In the genomic region with DNA sequence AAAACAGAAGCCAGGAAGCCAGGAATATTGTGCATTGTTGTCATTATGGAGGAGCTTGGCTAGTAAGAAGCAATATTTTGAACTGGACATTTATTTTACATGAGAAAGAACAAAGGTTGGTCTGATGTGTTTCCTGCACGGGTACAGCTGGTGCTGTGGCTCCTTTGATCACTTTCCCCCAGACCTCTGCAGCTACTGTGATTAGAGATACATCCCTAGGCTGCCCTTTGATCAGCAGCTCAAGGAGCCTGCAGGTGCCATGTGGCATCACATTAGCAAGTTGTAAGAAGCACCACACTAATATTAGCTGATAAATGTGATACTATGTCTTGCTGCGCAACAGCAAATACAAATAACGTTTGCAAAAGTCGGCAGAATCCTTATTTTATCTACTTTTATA, we compare ENCODE assay signal across 9 cellular contexts. TPM values are rescaled to one million over a fixed set of nuclear protein-coding genes. Genes with fewer than 3 reads are reported as not detected.
DNase-seq lines count a peak whose midpoint lies in the region; ATAC-seq and TF ChIP-seq lines count a peak whose summit lies in the region.
"Had no signal": no experiment of that assay in that cellular context is flagged by ENCODE, and none has a peak within 500 bp of the region (broad histone marks: within the 10 kb centered on the region; RNA-seq: fewer than 3 reads in every experiment).

No MANE protein-coding gene starts in this region.

- peaks cover 45% of the 10 kb centered on the region for H3K4me1 Mint-ChIP-seq in MCF 10A (ENCODE audit: insufficient read depth, unreplicated experiment)
- peaks cover 13 to 20% of the 10 kb centered on the region in 2 donors for H3K4me1 Mint-ChIP-seq in stimulated activated naive B cell treated with anti-CD40 and anti-IgM and Interleukin-4, amounts not matched to agents 10 μg/mL and 1 μg/mL and 100 μg/mL, for 72 hours

- H2BK15ac ChIP-seq in IMR-90 (ENCODE audit: low read depth, low read length), result peak overlapping the region; percentile 45

- TF ChIP-seq POLR2A in IMR-90 (IDR thresholded peaks at IDR 0.05; ENCODE audit: low read depth, low read length) (no peak), right lobe of liver (IDR thresholded peaks at IDR 0.05) (no peak)

- peak overlapping the region; percentile 23; the same call in 1 of the 2 replicates for H2BK20ac ChIP-seq in IMR-90 (ENCODE audit: low read depth, low read length)

- H3K18ac ChIP-seq in IMR-90 (ENCODE audit: low read depth, low read length), result peak overlapping the region; percentile 52; the same call in 1 of the 2 replicates

- H3K79me1 ChIP-seq in IMR-90 (ENCODE audit: low read depth in 1 of 2, low read length in 2 of 2), result peaks cover 21 to 48% of the 10 kb centered on the region in 2 experiments; a peak in 3 of 4 replicates

- intact Hi-C loops in IMR-90 (cut with micrococcal nuclease) (loop anchor here (2.0 to 10.0 kb wide), 4 partner anchors 190 to 1014 kb away; partner anchors contain the start of gene CTSO), MCF 10A (cut with micrococcal nuclease) (loop anchor here (2.0 to 5.0 kb wide), 3 partner anchors 80 to 292 kb away; no protein-coding TSS in a partner anchor), right lobe of liver (cut with DNase I) (no loop called here)

- H2AK5ac ChIP-seq in IMR-90 (ENCODE audit: low read depth, low read length), result peak overlapping the region; percentile 66; the same call in 1 of the 2 replicates

- peak overlapping the region; percentile 96 for H3K27ac Mint-ChIP-seq in MCF 10A (ENCODE audit: low read depth, unreplicated experiment)
- no peak overlapping the region for H3K27ac Mint-ChIP-seq in stimulated activated naive B cell treated with anti-CD40 and anti-IgM and Interleukin-4, amounts not matched to agents 10 μg/mL and 1 μg/mL and 100 μg/mL, for 72 hours

- H3K27me3 ChIP-seq in IMR-90 (ENCODE audit: control insufficient read depth, insufficient read depth, low read length), result no peaks in the 10 kb centered on the region
- no peaks in the 10 kb centered on the region for H3K27me3 ChIP-seq in right lobe of liver
- no peaks in the 10 kb centered on the region for H3K27me3 ChIP-seq in stomach smooth muscle (ENCODE audit: control insufficient read depth in 1 of 2, insufficient read depth in 2 of 2, low read length in 2 of 2)

- H4K5ac ChIP-seq in IMR-90 (ENCODE audit: low read depth, low read length), result peak overlapping the region; percentile 25

- H3K14ac ChIP-seq in IMR-90 (replicated peaks; ENCODE audit: low read depth, low read length), result peak overlapping the region; percentile 35

- H3K4me2 ChIP-seq in IMR-90 (ENCODE audit: low read depth, low read length), result peak overlapping the region; percentile 60

- peak overlapping the region; percentile 95 for H3K9ac ChIP-seq in IMR-90 (ENCODE audit: low read depth, low read length)
- peak overlapping the region; percentile 12 to 37 for H3K9ac ChIP-seq in stomach smooth muscle (ENCODE audit: low read length in 2 of 2)

- peak overlapping the region; percentile 64 for H2BK120ac ChIP-seq in IMR-90 (ENCODE audit: low read depth, low read length)

- H3K36me3 ChIP-seq in IMR-90 (ENCODE audit: control insufficient read depth, insufficient read depth, low read length), result no peaks in the 10 kb centered on the region
- no peaks in the 10 kb centered on the region for H3K36me3 ChIP-seq in right lobe of liver
- no peaks in the 10 kb centered on the region for H3K36me3 ChIP-seq in stomach smooth muscle (ENCODE audit: control insufficient read depth in 2 of 2, insufficient read depth in 2 of 2, low read length in 2 of 2)

- DNase-seq in IMR-90 (no peak), MCF 10A (ENCODE audit: unreplicated experiment) (no peak), right lobe of liver (no peak), NCI-H526 (lab: John Stamatoyannopoulos, UW) (no peak)
- DNase-seq in stimulated activated naive B cell treated with anti-CD40 and anti-IgM and Interleukin-4, amounts not matched to agents 10 μg/mL and 1 μg/mL and 100 μg/mL, for 72 hours, result no peak
- DNase-seq: activated naive CD4-positive, alpha-beta T cell treated with Interleukin-2 at 50 U/mL for 16 hours had no signal

- POLR2A ChIA-PET in IMR-90 (lab: Charles Lee; ENCODE audit: unreplicated experiment), result interaction anchor here (0.7 to 1.4 kb wide), 2 partner anchors 23 to 493 kb away, joined by 3 to 5 read pairs; no protein-coding TSS in a partner anchor
- POLR2A ChIA-PET in MCF 10A (lab: Yijun Ruan, JAX), result interaction anchor here (0.9 to 7.1 kb wide), 18 partner anchors 13 to 494 kb away, joined by 3 to 89 read pairs (median 8); no protein-coding TSS in a partner anchor

- H2AFZ ChIP-seq in IMR-90 (replicated peaks; ENCODE audit: low read length, poor library complexity), result no peak overlapping the region

- no peak overlapping the region for H2AK9ac ChIP-seq in IMR-90 (replicated peaks; ENCODE audit: low read depth, low read length, poor library complexity)

- peak overlapping the region; percentile 56; the same call in 1 of the 2 replicates for H3K56ac ChIP-seq in IMR-90 (ENCODE audit: extremely low read depth, insufficient read depth, low read length)

- peak overlapping the region; percentile 63 for H2BK5ac ChIP-seq in IMR-90 (ENCODE audit: low read depth, low read length, poor library complexity, severe bottlenecking)

- 0 out of 2 replicates have a peak, but pooled peaks cover 3% of the 10 kb centered on the region for H3K9me1 ChIP-seq in IMR-90 (ENCODE audit: insufficient read depth, low read length)

- BruUV-seq in IMR-90 (replicated peaks; lab: Mats Ljungman, UMichigan) (no TSS peak), MCF 10A (replicated peaks; lab: Mats Ljungman, UMichigan) (TSS peak; percentile 75)

- dilution Hi-C loops in IMR-90 (cut with HindIII; ENCODE audit: low sequenced_read_pairs, unreplicated experiment), result no loop called here

- peak overlapping the region; percentile 73 for H4K91ac ChIP-seq in IMR-90 (ENCODE audit: insufficient read depth, low read depth, low read length)

- peaks cover 5% of the 10 kb centered on the region for H3K36me3 Mint-ChIP-seq in MCF 10A (ENCODE audit: insufficient read depth, unreplicated experiment)
- no peaks in the 10 kb centered on the region for H3K36me3 Mint-ChIP-seq in stimulated activated naive B cell treated with anti-CD40 and anti-IgM and Interleukin-4, amounts not matched to agents 10 μg/mL and 1 μg/mL and 100 μg/mL, for 72 hours

- peaks cover 9% of the 10 kb centered on the region for H3K4me1 ChIP-seq in IMR-90 (ENCODE audit: control insufficient read depth, insufficient read depth, low read length)
- H3K4me1 ChIP-seq in right lobe of liver, result peaks cover 0 to 38% (median 10%) of the 10 kb centered on the region in 4 donors
- peaks cover 22% of the 10 kb centered on the region for H3K4me1 ChIP-seq in stomach smooth muscle (ENCODE audit: control insufficient read depth, insufficient read depth, low read length)

- peak overlapping the region; percentile 9 for H3K23ac ChIP-seq in IMR-90 (ENCODE audit: low read depth, low read length)

- H3K27me3 Mint-ChIP-seq in MCF 10A (ENCODE audit: insufficient read depth, unreplicated experiment), result no peaks in the 10 kb centered on the region
- H3K27me3 Mint-ChIP-seq in stimulated activated naive B cell treated with anti-CD40 and anti-IgM and Interleukin-4, amounts not matched to agents 10 μg/mL and 1 μg/mL and 100 μg/mL, for 72 hours, result peaks cover 39 to 45% of the 10 kb centered on the region in 2 donors

- WGBS in IMR-90 (ENCODE audit: extremely low coverage in 2 of 2, insufficient read length in 1 of 2), 2 experiments, result no CpG with 5 or more reads among the region's 4 CpGs
- WGBS in right lobe of liver (ENCODE audit: insufficient coverage, low coverage, low lambda C conversion rate, missing lambda C conversion rate), result 20% methylated on average over 4 of the region's 4 CpGs

- in situ Hi-C loops in IMR-90 (cut with MboI; ENCODE audit: low sequenced_read_pairs), result loop anchor here (5.0 to 25.0 kb wide), 4 partner anchors 194 to 1007 kb away; partner anchors contain the start of gene CTSO

- TF ChIP-seq CTCF in IMR-90 (conservative IDR thresholded peaks at IDR 0.05; ENCODE audit: low read depth, low read length) (no peak), MCF 10A (IDR thresholded peaks at IDR 0.05; ENCODE audit: unreplicated experiment) (no peak), right lobe of liver (IDR thresholded peaks at IDR 0.05) (no peak)

- CTCF ChIA-PET in IMR-90 (lab: Yijun Ruan, JAX) (interaction anchor here (0.6 to 3.5 kb wide), 11 partner anchors 10 to 1155 kb away, joined by 3 to 26 read pairs (median 5); no protein-coding TSS in a partner anchor), MCF 10A (lab: Yijun Ruan, JAX) (interaction anchor here (0.6 to 7.2 kb wide), 40 partner anchors 11 to 799 kb away, joined by 3 to 93 read pairs (median 5); no protein-coding TSS in a partner anchor)

- H3K27ac ChIP-seq in IMR-90 (ENCODE audit: insufficient read depth, low read length), result peak overlapping the region; percentile 56; the same call in 1 of the 2 replicates
- no peak overlapping the region for H3K27ac ChIP-seq in right lobe of liver
- peak overlapping the region; percentile 62 for H3K27ac ChIP-seq in stomach smooth muscle (ENCODE audit: low read length)

- no peaks in the 10 kb centered on the region for H3K9me3 ChIP-seq in IMR-90 (ENCODE audit: control insufficient read depth, insufficient read depth, low read length)
- H3K9me3 ChIP-seq in right lobe of liver, result no peaks in the 10 kb centered on the region
- H3K9me3 ChIP-seq in stomach smooth muscle (ENCODE audit: control insufficient read depth in 2 of 2, low read length in 2 of 2), result no peaks in the 10 kb centered on the region

- no peaks in the 10 kb centered on the region for H4K20me1 ChIP-seq in IMR-90 (ENCODE audit: insufficient read depth, low read length)

- no peak for TF ChIP-seq RAD21 in IMR-90 (IDR thresholded peaks at IDR 0.05; ENCODE audit: low read length)

- H3K4me3 ChIP-seq in IMR-90 (ENCODE audit: insufficient read depth, low read depth, low read length) (peak overlapping the region; percentile 61), right lobe of liver (peak overlapping the region in 2 of 3 donors; percentile 63 to 67), stomach smooth muscle (ENCODE audit: low read length in 2 of 2) (peak overlapping the region; percentile 93 to 97)

- H3K9me3 Mint-ChIP-seq in MCF 10A (ENCODE audit: unreplicated experiment), result no peaks in the 10 kb centered on the region
- no peaks in the 10 kb centered on the region for H3K9me3 Mint-ChIP-seq in stimulated activated naive B cell treated with anti-CD40 and anti-IgM and Interleukin-4, amounts not matched to agents 10 μg/mL and 1 μg/mL and 100 μg/mL, for 72 hours

- no peak for ATAC-seq in IMR-90 (ENCODE audit: low read depth)
- ATAC-seq in right lobe of liver, result no peak
- no peak for ATAC-seq in GM19467 (IDR thresholded peaks at IDR 0.05; ENCODE audit: unreplicated experiment)
- no peak for ATAC-seq in stimulated activated naive B cell treated with anti-CD40 and anti-IgM and Interleukin-4, amounts not matched to agents 10 μg/mL and 1 μg/mL and 100 μg/mL, for 72 hours (replicated peaks)
- no peak for ATAC-seq in GM19455 (IDR thresholded peaks at IDR 0.05; ENCODE audit: unreplicated experiment)

- H4K8ac ChIP-seq in IMR-90 (ENCODE audit: low read depth in 2 of 2, low read length in 2 of 2), result peak overlapping the region; percentile 21 to 71; a peak in 3 of 4 replicates

- H3K4me3 Mint-ChIP-seq in MCF 10A (ENCODE audit: unreplicated experiment), result peak overlapping the region; percentile 96
- H3K4me3 Mint-ChIP-seq in stimulated activated naive B cell treated with anti-CD40 and anti-IgM and Interleukin-4, amounts not matched to agents 10 μg/mL and 1 μg/mL and 100 μg/mL, for 72 hours, result no peak overlapping the region

- peak overlapping the region; percentile 59 for H3K4ac ChIP-seq in IMR-90 (ENCODE audit: low read depth, low read length)

RNA-seq across cellular contexts. Expression of gene PDGFC, which starts 2.5 kb away (rescaled TPM):
- 90.7 and 105 TPM in 2 replicates for total RNA-seq in IMR-90 (2012; rRNA removed)
- 15.6 and 19.8 TPM in 2 replicates for polyA plus RNA-seq in IMR-90 (2012; rRNA removed)
- polyA plus RNA-seq in IMR-90 (2012; cell fraction: cytosol; rRNA removed), result 4.4 and 11.0 TPM in 2 replicates
- 13.5 and 32.1 TPM in 2 replicates for polyA plus RNA-seq in IMR-90 (2012; cell fraction: nucleus; rRNA removed; ENCODE audit: low replicate concordance)
- 74.8 and 83.7 TPM in 2 replicates for total RNA-seq in MCF 10A (2022)
- 10 to 100 TPM in 3 of 6 experiments, 1 to 10 TPM in 3; 6.6 to 19.0 (median 10.3) TPM for total RNA-seq in right lobe of liver

Comparison
In these comparisons a context has a peak if more than half of its experiments do, and no peak if none do; other contexts are left out.
1. H3K27ac ChIP-seq: peak in IMR-90 (single experiment) and stomach smooth muscle (single experiment); none in right lobe of liver (0 of 3).
2. intact Hi-C loops: an anchor here in IMR-90 (2.0 to 10.0 kb wide) and MCF 10A (2.0 to 5.0 kb wide); none called in right lobe of liver.
3. Peak in every context shown above with its lines, with median percentiles within 50 percentile points of each other: H3K4me3 ChIP-seq.